Comparison of ENCODE assay signal across 2 cellular contexts in genomic region chr5:83450840-83451239, GRCh38.
TF ChIP-seq lines count a peak whose summit lies in the region.

No MANE protein-coding gene starts in this region.

TF ChIP-seq in GM23338, 12 proteins besides CTCF, POLR2A, EP300 and RAD21 (continued from another document):
- TF ChIP-seq, protein P1, sequence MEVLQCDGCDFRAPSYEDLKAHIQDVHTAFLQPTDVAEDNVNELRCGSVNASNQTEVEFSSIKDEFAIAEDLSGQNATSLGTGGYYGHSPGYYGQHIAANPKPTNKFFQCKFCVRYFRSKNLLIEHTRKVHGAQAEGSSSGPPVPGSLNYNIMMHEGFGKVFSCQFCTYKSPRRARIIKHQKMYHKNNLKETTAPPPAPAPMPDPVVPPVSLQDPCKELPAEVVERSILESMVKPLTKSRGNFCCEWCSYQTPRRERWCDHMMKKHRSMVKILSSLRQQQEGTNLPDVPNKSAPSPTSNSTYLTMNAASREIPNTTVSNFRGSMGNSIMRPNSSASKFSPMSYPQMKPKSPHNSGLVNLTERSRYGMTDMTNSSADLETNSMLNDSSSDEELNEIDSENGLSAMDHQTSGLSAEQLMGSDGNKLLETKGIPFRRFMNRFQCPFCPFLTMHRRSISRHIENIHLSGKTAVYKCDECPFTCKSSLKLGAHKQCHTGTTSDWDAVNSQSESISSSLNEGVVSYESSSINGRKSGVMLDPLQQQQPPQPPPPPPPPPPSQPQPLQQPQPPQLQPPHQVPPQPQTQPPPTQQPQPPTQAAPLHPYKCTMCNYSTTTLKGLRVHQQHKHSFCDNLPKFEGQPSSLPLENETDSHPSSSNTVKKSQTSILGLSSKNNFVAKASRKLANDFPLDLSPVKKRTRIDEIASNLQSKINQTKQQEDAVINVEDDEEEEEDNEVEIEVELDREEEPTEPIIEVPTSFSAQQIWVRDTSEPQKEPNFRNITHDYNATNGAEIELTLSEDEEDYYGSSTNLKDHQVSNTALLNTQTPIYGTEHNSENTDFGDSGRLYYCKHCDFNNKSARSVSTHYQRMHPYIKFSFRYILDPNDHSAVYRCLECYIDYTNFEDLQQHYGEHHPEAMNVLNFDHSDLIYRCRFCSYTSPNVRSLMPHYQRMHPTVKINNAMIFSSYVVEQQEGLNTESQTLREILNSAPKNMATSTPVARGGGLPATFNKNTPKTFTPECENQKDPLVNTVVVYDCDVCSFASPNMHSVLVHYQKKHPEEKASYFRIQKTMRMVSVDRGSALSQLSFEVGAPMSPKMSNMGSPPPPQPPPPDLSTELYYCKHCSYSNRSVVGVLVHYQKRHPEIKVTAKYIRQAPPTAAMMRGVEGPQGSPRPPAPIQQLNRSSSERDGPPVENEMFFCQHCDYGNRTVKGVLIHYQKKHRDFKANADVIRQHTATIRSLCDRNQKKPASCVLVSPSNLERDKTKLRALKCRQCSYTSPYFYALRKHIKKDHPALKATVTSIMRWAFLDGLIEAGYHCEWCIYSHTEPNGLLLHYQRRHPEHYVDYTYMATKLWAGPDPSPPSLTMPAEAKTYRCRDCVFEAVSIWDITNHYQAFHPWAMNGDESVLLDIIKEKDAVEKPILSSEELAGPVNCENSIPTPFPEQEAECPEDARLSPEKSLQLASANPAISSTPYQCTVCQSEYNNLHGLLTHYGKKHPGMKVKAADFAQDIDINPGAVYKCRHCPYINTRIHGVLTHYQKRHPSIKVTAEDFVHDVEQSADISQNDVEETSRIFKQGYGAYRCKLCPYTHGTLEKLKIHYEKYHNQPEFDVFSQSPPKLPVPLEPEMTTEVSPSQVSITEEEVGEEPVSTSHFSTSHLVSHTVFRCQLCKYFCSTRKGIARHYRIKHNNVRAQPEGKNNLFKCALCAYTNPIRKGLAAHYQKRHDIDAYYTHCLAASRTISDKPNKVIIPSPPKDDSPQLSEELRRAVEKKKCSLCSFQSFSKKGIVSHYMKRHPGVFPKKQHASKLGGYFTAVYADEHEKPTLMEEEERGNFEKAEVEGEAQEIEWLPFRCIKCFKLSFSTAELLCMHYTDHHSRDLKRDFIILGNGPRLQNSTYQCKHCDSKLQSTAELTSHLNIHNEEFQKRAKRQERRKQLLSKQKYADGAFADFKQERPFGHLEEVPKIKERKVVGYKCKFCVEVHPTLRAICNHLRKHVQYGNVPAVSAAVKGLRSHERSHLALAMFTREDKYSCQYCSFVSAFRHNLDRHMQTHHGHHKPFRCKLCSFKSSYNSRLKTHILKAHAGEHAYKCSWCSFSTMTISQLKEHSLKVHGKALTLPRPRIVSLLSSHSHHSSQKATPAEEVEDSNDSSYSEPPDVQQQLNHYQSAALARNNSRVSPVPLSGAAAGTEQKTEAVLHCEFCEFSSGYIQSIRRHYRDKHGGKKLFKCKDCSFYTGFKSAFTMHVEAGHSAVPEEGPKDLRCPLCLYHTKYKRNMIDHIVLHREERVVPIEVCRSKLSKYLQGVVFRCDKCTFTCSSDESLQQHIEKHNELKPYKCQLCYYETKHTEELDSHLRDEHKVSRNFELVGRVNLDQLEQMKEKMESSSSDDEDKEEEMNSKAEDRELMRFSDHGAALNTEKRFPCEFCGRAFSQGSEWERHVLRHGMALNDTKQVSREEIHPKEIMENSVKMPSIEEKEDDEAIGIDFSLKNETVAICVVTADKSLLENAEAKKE (CRISPR knock-in tag; IDR thresholded peaks at IDR 0.05), result no peak
- TF ChIP-seq JUNB (IDR thresholded peaks at IDR 0.05; ENCODE audit: unreplicated experiment), result no peak
- TF ChIP-seq ZNF331 (CRISPR knock-in tag; IDR thresholded peaks at IDR 0.05; ENCODE audit: low read depth), result no peak
- no peak for TF ChIP-seq ETS1 (IDR thresholded peaks at IDR 0.05)
- TF ChIP-seq CREB1 (CRISPR knock-in tag; IDR thresholded peaks at IDR 0.05; ENCODE audit: low read depth), result no peak
- TF ChIP-seq NANOG (IDR thresholded peaks at IDR 0.05; ENCODE audit: borderline replicate concordance), result no peak
- TF ChIP-seq, protein P2, sequence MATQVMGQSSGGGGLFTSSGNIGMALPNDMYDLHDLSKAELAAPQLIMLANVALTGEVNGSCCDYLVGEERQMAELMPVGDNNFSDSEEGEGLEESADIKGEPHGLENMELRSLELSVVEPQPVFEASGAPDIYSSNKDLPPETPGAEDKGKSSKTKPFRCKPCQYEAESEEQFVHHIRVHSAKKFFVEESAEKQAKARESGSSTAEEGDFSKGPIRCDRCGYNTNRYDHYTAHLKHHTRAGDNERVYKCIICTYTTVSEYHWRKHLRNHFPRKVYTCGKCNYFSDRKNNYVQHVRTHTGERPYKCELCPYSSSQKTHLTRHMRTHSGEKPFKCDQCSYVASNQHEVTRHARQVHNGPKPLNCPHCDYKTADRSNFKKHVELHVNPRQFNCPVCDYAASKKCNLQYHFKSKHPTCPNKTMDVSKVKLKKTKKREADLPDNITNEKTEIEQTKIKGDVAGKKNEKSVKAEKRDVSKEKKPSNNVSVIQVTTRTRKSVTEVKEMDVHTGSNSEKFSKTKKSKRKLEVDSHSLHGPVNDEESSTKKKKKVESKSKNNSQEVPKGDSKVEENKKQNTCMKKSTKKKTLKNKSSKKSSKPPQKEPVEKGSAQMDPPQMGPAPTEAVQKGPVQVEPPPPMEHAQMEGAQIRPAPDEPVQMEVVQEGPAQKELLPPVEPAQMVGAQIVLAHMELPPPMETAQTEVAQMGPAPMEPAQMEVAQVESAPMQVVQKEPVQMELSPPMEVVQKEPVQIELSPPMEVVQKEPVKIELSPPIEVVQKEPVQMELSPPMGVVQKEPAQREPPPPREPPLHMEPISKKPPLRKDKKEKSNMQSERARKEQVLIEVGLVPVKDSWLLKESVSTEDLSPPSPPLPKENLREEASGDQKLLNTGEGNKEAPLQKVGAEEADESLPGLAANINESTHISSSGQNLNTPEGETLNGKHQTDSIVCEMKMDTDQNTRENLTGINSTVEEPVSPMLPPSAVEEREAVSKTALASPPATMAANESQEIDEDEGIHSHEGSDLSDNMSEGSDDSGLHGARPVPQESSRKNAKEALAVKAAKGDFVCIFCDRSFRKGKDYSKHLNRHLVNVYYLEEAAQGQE (IDR thresholded peaks at IDR 0.05; ENCODE audit: unreplicated experiment), result no peak

TF ChIP-seq in WTC11, 78 proteins besides CTCF, POLR2A, EP300 and RAD21 (continued from another document):
- no peak for TF ChIP-seq PREB (CRISPR knock-in tag; IDR thresholded peaks at IDR 0.05; ENCODE audit: borderline replicate concordance)
- no peak for TF ChIP-seq ZNF138 (CRISPR knock-in tag; conservative IDR thresholded peaks at IDR 0.05)
- no peak for TF ChIP-seq ATF6 (CRISPR knock-in tag; IDR thresholded peaks at IDR 0.05)
- no peak for TF ChIP-seq JAZF1 (CRISPR knock-in tag; IDR thresholded peaks at IDR 0.05)
- no peak for TF ChIP-seq TP53 (CRISPR knock-in tag; IDR thresholded peaks at IDR 0.05)
- no peak for TF ChIP-seq HMGXB4 (CRISPR knock-in tag; IDR thresholded peaks at IDR 0.05)
- no peak for TF ChIP-seq ZBTB43 (CRISPR knock-in tag; IDR thresholded peaks at IDR 0.05)
- TF ChIP-seq CREB1 (CRISPR knock-in tag; IDR thresholded peaks at IDR 0.05), result no peak
- no peak for TF ChIP-seq TEAD4 (CRISPR knock-in tag; IDR thresholded peaks at IDR 0.05)
- TF ChIP-seq, protein P3, sequence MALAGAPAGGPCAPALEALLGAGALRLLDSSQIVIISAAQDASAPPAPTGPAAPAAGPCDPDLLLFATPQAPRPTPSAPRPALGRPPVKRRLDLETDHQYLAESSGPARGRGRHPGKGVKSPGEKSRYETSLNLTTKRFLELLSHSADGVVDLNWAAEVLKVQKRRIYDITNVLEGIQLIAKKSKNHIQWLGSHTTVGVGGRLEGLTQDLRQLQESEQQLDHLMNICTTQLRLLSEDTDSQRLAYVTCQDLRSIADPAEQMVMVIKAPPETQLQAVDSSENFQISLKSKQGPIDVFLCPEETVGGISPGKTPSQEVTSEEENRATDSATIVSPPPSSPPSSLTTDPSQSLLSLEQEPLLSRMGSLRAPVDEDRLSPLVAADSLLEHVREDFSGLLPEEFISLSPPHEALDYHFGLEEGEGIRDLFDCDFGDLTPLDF (CRISPR knock-in tag; IDR thresholded peaks at IDR 0.05), result no peak
- no peak for TF ChIP-seq NFYB (CRISPR knock-in tag; conservative IDR thresholded peaks at IDR 0.05; ENCODE audit: low read depth)
- TF ChIP-seq, protein P4, sequence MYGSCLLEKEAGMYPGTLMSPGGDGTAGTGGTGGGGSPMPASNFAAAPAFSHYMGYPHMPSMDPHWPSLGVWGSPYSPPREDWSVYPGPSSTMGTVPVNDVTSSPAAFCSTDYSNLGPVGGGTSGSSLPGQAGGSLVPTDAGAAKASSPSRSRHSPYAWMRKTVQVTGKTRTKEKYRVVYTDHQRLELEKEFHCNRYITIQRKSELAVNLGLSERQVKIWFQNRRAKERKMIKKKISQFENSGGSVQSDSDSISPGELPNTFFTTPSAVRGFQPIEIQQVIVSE (CRISPR knock-in tag; IDR thresholded peaks at IDR 0.05; ENCODE audit: borderline replicate concordance), result no peak
- TF ChIP-seq ZNF263 (CRISPR knock-in tag; IDR thresholded peaks at IDR 0.05; ENCODE audit: low read depth), result no peak
- TF ChIP-seq SMAD3 (CRISPR knock-in tag; IDR thresholded peaks at IDR 0.05; ENCODE audit: borderline replicate concordance), result no peak
- no peak for TF ChIP-seq ZNF396 (CRISPR knock-in tag; IDR thresholded peaks at IDR 0.05; ENCODE audit: borderline replicate concordance)
